ENCODE assay signal across 21 cellular contexts in the genomic region with DNA sequence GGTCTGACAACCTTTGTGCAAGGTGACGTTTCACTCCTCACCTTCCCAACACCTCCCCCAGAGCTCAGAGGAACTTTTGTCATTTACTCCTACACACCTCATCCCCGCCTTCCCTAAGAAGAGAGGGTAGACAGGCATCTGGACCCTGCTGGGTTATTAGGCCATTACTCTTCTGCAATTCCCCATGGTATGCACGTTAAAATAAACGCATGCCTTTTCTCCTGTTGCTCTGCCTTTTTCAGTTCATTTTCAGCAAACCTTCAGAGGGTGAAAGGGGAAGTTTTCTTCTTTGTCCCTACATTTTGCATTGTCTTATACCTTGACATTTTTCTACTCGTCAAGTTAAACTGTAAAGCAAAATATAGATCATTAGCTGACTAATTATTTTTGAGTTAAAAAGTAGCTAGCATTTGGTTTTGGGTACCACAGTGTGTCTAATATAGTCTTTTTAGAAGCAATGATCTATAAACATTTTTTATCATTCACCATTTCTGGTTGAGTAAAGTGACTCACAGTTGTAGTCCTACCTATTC. TPM values are rescaled to one million over a fixed set of nuclear protein-coding genes. Genes with fewer than 3 reads are reported as not detected.
A peak's percentile ranks its signal among the peaks of the same experiment; 100 is the strongest.
DNase-seq lines count a peak whose midpoint lies in the region; ATAC-seq and TF ChIP-seq lines count a peak whose summit lies in the region.
"Had no signal": no experiment of that assay in that cellular context is flagged by ENCODE, and none has a peak within 500 bp of the region (broad histone marks: within the 10 kb centered on the region; RNA-seq: fewer than 3 reads in every experiment).

No MANE protein-coding gene starts in this region.

- H3K27me3 Mint-ChIP-seq in nephron (ENCODE audit: low read depth): peaks cover 6% of the 10 kb centered on the region

- no peaks in the 10 kb centered on the region for H3K4me1 ChIP-seq in thyroid gland

- peak; percentile 62 for ATAC-seq in GM18909 (IDR thresholded peaks at IDR 0.05; ENCODE audit: poor library complexity, unreplicated experiment)
- ATAC-seq in HG03457 (IDR thresholded peaks at IDR 0.05; ENCODE audit: unreplicated experiment): peak; percentile 57
- ATAC-seq: naive thymus-derived CD4-positive, alpha-beta T cell had no signal

- peak overlapping the region in 2 of 3 experiments; percentile 25 to 78 for H3K27ac Mint-ChIP-seq in nephron
- H3K27ac Mint-ChIP-seq: naive thymus-derived CD4-positive, alpha-beta T cell had no signal

- peaks cover 7% of the 10 kb centered on the region for H3K9me3 Mint-ChIP-seq in nephron

- peak; percentile 18 for DNase-seq in H7
- DNase-seq in NCI-H1436 treated with DMSO at 0.1 percent for 48 hours (lab: John Stamatoyannopoulos, UW): no peak
- DNase-seq in thyroid gland: no peak
- DNase-seq in epidermal melanocyte (ENCODE audit: insufficient read length, low spot score): no peak
- DNase-seq in OCI-M2 (lab: John Stamatoyannopoulos, UW; ENCODE audit: unreplicated experiment): no peak
- DNase-seq: activated naive CD4-positive, alpha-beta T cell treated with anti-CD3 and anti-CD28 coated beads, Interleukin-2, amount 50 U/mL, for 16 hours; activated T-cell treated with anti-CD3 and anti-CD28 coated beads, Interleukin-2, amount 50 U/mL, for 1 hour; COR-L47; cortex of kidney; foreskin melanocyte; MM.1S; naive thymus-derived CD4-positive, alpha-beta T cell; NCI-H187 treated with DMSO at 0.1 percent for 48 hours had no signal

- H3K4me3 ChIP-seq in H7 (ENCODE audit: insufficient read depth, low read depth, low read length) (no peak overlapping the region), thyroid gland (replicated peaks in 1 of 3) (no peak overlapping the region)
- H3K4me3 ChIP-seq: smooth muscle cell had no signal

- no peak for TF ChIP-seq CTCF in nephron (IDR thresholded peaks at IDR 0.05; ENCODE audit: unreplicated experiment in 3 of 3)
- no peak for TF ChIP-seq CTCF in thyroid gland (IDR thresholded peaks at IDR 0.05)

- H3K27ac ChIP-seq in thyroid gland: no peak overlapping the region
- H3K27ac ChIP-seq: epithelial cell of prostate, thoracic aorta had no signal

- intact Hi-C loops in thyroid gland (cut with DNase I): no loop called here

- no peaks in the 10 kb centered on the region for H3K9me3 ChIP-seq in thyroid gland

- H3K36me3 Mint-ChIP-seq in nephron (ENCODE audit: low read depth): peaks cover 5% of the 10 kb centered on the region

- H3K27me3 ChIP-seq in H7 (ENCODE audit: control insufficient read depth, insufficient read depth, low read length) (no peaks in the 10 kb centered on the region), thyroid gland (no peaks in the 10 kb centered on the region)

- no peak for TF ChIP-seq POLR2A in thyroid gland (IDR thresholded peaks at IDR 0.05)

- no peak overlapping the region for H3K4me3 Mint-ChIP-seq in nephron
- H3K4me3 Mint-ChIP-seq: naive thymus-derived CD4-positive, alpha-beta T cell had no signal

- H3K36me3 ChIP-seq in H7 (replicated peaks; ENCODE audit: control insufficient read depth, insufficient read depth, low read length) (no peaks in the 10 kb centered on the region), thyroid gland (no peaks in the 10 kb centered on the region)
- H3K36me3 ChIP-seq: thoracic aorta had no signal

- H3K4me1 Mint-ChIP-seq in nephron: peaks cover 30% of the 10 kb centered on the region
- H3K4me1 Mint-ChIP-seq: naive thymus-derived CD4-positive, alpha-beta T cell had no signal

- 73% methylated on average over 5 of the region's 5 CpGs for WGBS in thyroid gland, 2 donors

RNA-seq across cellular contexts. Expression of a gene that starts 10.5 kb away (rescaled TPM):
- total RNA-seq in H7 (2014; rRNA removed; shearing (Covaris generic)): 33.7 and 43.5 TPM in 2 replicates
- total RNA-seq in thyroid gland: 10 to 100 TPM; 23.2 to 35.5 (median 30.9) TPM

RNA-seq across cellular contexts. Expression of a gene that starts 26.1 kb away (rescaled TPM):
- not detected in 2 replicates for total RNA-seq in H7 (2014; rRNA removed; shearing (Covaris generic))
- not detected for total RNA-seq in thyroid gland
- total RNA-seq: lower leg skin; naive thymus-derived CD4-positive, alpha-beta T cell; posterior vena cava; smooth muscle cell; thoracic aorta had no signal
